In genomic region chr3:193812078-193812725, GRCh38 we compare ENCODE assay signal across 14 cellular contexts.
"Had no signal": no experiment of that assay in that cellular context is flagged by ENCODE, and none has a peak within 500 bp of the region (broad histone marks: within the 10 kb centered on the region; RNA-seq: fewer than 3 reads in every experiment).

No MANE protein-coding gene starts in this region.

- H3K27ac ChIP-seq: cardiac muscle cell, colonic mucosa, heart right ventricle, skin epidermis, vagina had no signal

- H3K36me3 ChIP-seq: cardiac muscle cell, colonic mucosa, heart right ventricle, vagina had no signal

- DNase-seq: activated CD4-positive, alpha-beta T cell treated with anti-CD3 and anti-CD28 coated beads, Interleukin-2, amount 50 U/mL, for 48 hours; activated CD4-positive, CD25-positive, alpha-beta regulatory T cell treated with anti-CD3 and anti-CD28 coated beads, Interleukin-2, amount 50 U/mL, for 72 hours; activated naive CD4-positive, alpha-beta T cell treated with anti-CD3 and anti-CD28 coated beads for 36 hours; colonic mucosa; effector CD4-positive, alpha-beta T cell; heart right ventricle; immature natural killer cell; left cardiac atrium; naive B cell; retina had no signal

- H3K9me3 ChIP-seq: colonic mucosa, heart right ventricle, vagina had no signal

- H3K27me3 ChIP-seq: cardiac muscle cell, colonic mucosa, vagina had no signal

- H3K4me3 ChIP-seq: cardiac muscle cell, colonic mucosa, heart right ventricle, lung, skin epidermis, vagina had no signal
